ENCODE assay signal across 30 cellular contexts in genomic region chr17:5958850-5959249, GRCh38.
"Had no signal": no experiment of that assay in that cellular context is flagged by ENCODE, and none has a peak within 500 bp of the region (broad histone marks: within the 10 kb centered on the region; RNA-seq: fewer than 3 reads in every experiment).

No MANE protein-coding gene starts in this region.

- H3K27me3 Mint-ChIP-seq: activated CD4-positive, alpha-beta T cell treated with anti-CD3 and anti-CD28 coated beads, Interleukin-2, amount 10 ng/mL, durations not matched to agents 24 days and 14 days had no signal

- DNase-seq: activated CD4-positive, alpha-beta memory T cell treated with anti-CD3 and anti-CD28 coated beads for 36 hours; activated CD4-positive, alpha-beta T cell treated with anti-CD3 and anti-CD28 coated beads for 36 hours; activated CD4-positive, alpha-beta T cell treated with anti-CD3 and anti-CD28 coated beads, Interleukin-2, amount 10 ng/mL, durations not matched to agents 24 days and 14 days; activated CD4-positive, CD25-positive, alpha-beta regulatory T cell; activated CD4-positive, CD25-positive, alpha-beta regulatory T cell treated with anti-CD3 and anti-CD28 coated beads, Interleukin-2, amount 50 U/mL, for 72 hours; activated CD8-positive, alpha-beta memory T cell treated with anti-CD3 and anti-CD28 coated beads, Interleukin-2, amount 10 ng/mL, durations not matched to agents 7 days and 5 days; activated CD8-positive, alpha-beta memory T cell treated with anti-CD3 and anti-CD28 coated beads, Interleukin-2, amount 50 U/mL, for 4 hours; activated CD8-positive, alpha-beta T cell treated with anti-CD3 and anti-CD28 coated beads, Interleukin-2, amount 10 ng/mL, durations not matched to agents 7 days and 5 days; activated effector memory CD4-positive, alpha-beta T cell treated with anti-CD3 and anti-CD28 coated beads, Interleukin-2, amount 50 U/mL, for 16 hours; activated naive CD4-positive, alpha-beta T cell treated with anti-CD3 and anti-CD28 coated beads for 36 hours; activated naive CD8-positive, alpha-beta T cell treated with anti-CD3 and anti-CD28 coated beads for 36 hours; activated naive CD8-positive, alpha-beta T cell treated with anti-CD3 and anti-CD28 coated beads, Interleukin-2, amount 50 U/mL, for 24 hours; activated T-cell treated with anti-CD3 and anti-CD28 coated beads, Interleukin-2, amount 50 U/mL, for 1 hour; activated T-cell treated with anti-CD3 and anti-CD28 coated beads, Interleukin-2, amount 50 U/mL, for 48 hours; adrenal gland; aorta; body of pancreas; central memory CD4-positive, alpha-beta T cell; cerebellar nuclear complex; colonic mucosa; effector CD8-positive, alpha-beta T cell; esophagus squamous epithelium; foreskin melanocyte; T-helper 2 cell had no signal

- H3K4me1 ChIP-seq: adrenal gland, body of pancreas, colonic mucosa, esophagus squamous epithelium, gastroesophageal sphincter had no signal

- H3K36me3 ChIP-seq: adrenal gland, cardiac muscle cell, colonic mucosa, esophagus squamous epithelium, gastroesophageal sphincter had no signal

- H3K4me3 ChIP-seq: adrenal gland, body of pancreas, cardiac muscle cell, colonic mucosa, esophagus squamous epithelium, gastroesophageal sphincter had no signal

- H3K27me3 ChIP-seq: adrenal gland, body of pancreas, cardiac muscle cell, colonic mucosa had no signal

- H3K36me3 Mint-ChIP-seq: activated CD4-positive, alpha-beta memory T cell treated with anti-CD3 and anti-CD28 coated beads for 36 hours; activated CD8-positive, alpha-beta memory T cell treated with anti-CD3 and anti-CD28 coated beads, Interleukin-2, amount 10 ng/mL, durations not matched to agents 7 days and 5 days; activated naive CD4-positive, alpha-beta T cell treated with anti-CD3 and anti-CD28 coated beads, Interleukin-2, amount 50 U/mL, for 24 hours; activated naive CD8-positive, alpha-beta T cell treated with anti-CD3 and anti-CD28 coated beads for 36 hours had no signal

- H3K9me3 Mint-ChIP-seq: activated naive CD4-positive, alpha-beta T cell treated with anti-CD3 and anti-CD28 coated beads, Interleukin-2, amount 50 U/mL, for 24 hours had no signal

- H3K4me3 Mint-ChIP-seq: activated CD4-positive, alpha-beta memory T cell treated with anti-CD3 and anti-CD28 coated beads for 36 hours; activated CD4-positive, alpha-beta T cell treated with anti-CD3 and anti-CD28 coated beads for 36 hours; activated CD4-positive, alpha-beta T cell treated with anti-CD3 and anti-CD28 coated beads, Interleukin-2, amount 10 ng/mL, durations not matched to agents 24 days and 14 days; activated CD8-positive, alpha-beta memory T cell treated with anti-CD3 and anti-CD28 coated beads, Interleukin-2, amount 10 ng/mL, durations not matched to agents 7 days and 5 days; activated CD8-positive, alpha-beta T cell treated with anti-CD3 and anti-CD28 coated beads, Interleukin-2, amount 10 ng/mL, durations not matched to agents 7 days and 5 days; activated naive CD4-positive, alpha-beta T cell treated with anti-CD3 and anti-CD28 coated beads for 36 hours; activated naive CD4-positive, alpha-beta T cell treated with anti-CD3 and anti-CD28 coated beads, Interleukin-2, amount 50 U/mL, for 24 hours; activated naive CD8-positive, alpha-beta T cell treated with anti-CD3 and anti-CD28 coated beads for 36 hours; activated naive CD8-positive, alpha-beta T cell treated with anti-CD3 and anti-CD28 coated beads, Interleukin-2, amount 50 U/mL, for 24 hours; activated T-helper 1 cell treated with anti-CD3 and anti-CD28 coated beads, Interleukin-12 subunit alpha, Interleukin-12 subunit beta, Interleukin-2, Interleukin-4 antibody, amounts not matched to agents 30 ng/mL and 10 ng/mL and 1 ng/mL, durations not matched to agents 14 hours and 24 hours and 36 hours had no signal

- H3K4me1 Mint-ChIP-seq: activated CD4-positive, alpha-beta T cell treated with anti-CD3 and anti-CD28 coated beads for 36 hours; activated CD4-positive, alpha-beta T cell treated with anti-CD3 and anti-CD28 coated beads, Interleukin-2, amount 10 ng/mL, durations not matched to agents 24 days and 14 days; activated CD8-positive, alpha-beta memory T cell treated with anti-CD3 and anti-CD28 coated beads, Interleukin-2, amount 10 ng/mL, durations not matched to agents 7 days and 5 days; activated naive CD4-positive, alpha-beta T cell treated with anti-CD3 and anti-CD28 coated beads, Interleukin-2, amount 50 U/mL, for 24 hours; activated naive CD8-positive, alpha-beta T cell treated with anti-CD3 and anti-CD28 coated beads for 36 hours; activated naive CD8-positive, alpha-beta T cell treated with anti-CD3 and anti-CD28 coated beads, Interleukin-2, amount 50 U/mL, for 24 hours had no signal

- H3K27ac ChIP-seq: adrenal gland, body of pancreas, cardiac muscle cell, colonic mucosa, epithelial cell of prostate, esophagus squamous epithelium, gastroesophageal sphincter had no signal

- H3K9me3 ChIP-seq: body of pancreas, colonic mucosa had no signal

- H3K27ac Mint-ChIP-seq: activated CD4-positive, alpha-beta memory T cell treated with anti-CD3 and anti-CD28 coated beads for 36 hours; activated CD4-positive, alpha-beta T cell treated with anti-CD3 and anti-CD28 coated beads for 36 hours; activated CD4-positive, alpha-beta T cell treated with anti-CD3 and anti-CD28 coated beads, Interleukin-2, amount 10 ng/mL, durations not matched to agents 24 days and 14 days; activated CD8-positive, alpha-beta memory T cell treated with anti-CD3 and anti-CD28 coated beads, Interleukin-2, amount 10 ng/mL, durations not matched to agents 7 days and 5 days; activated CD8-positive, alpha-beta T cell treated with anti-CD3 and anti-CD28 coated beads, Interleukin-2, amount 10 ng/mL, durations not matched to agents 7 days and 5 days; activated naive CD4-positive, alpha-beta T cell treated with anti-CD3 and anti-CD28 coated beads for 36 hours; activated naive CD4-positive, alpha-beta T cell treated with anti-CD3 and anti-CD28 coated beads, Interleukin-2, amount 50 U/mL, for 24 hours; activated naive CD8-positive, alpha-beta T cell treated with anti-CD3 and anti-CD28 coated beads for 36 hours; activated naive CD8-positive, alpha-beta T cell treated with anti-CD3 and anti-CD28 coated beads, Interleukin-2, amount 50 U/mL, for 24 hours; activated T-helper 1 cell treated with anti-CD3 and anti-CD28 coated beads, Interleukin-12 subunit alpha, Interleukin-12 subunit beta, Interleukin-2, Interleukin-4 antibody, amounts not matched to agents 30 ng/mL and 10 ng/mL and 1 ng/mL, durations not matched to agents 14 hours and 24 hours and 36 hours; activated T-helper 2 cell treated with anti-CD3 and anti-CD28 coated beads, Interferon-gamma antibody, Interleukin-2, Interleukin-4, amounts not matched to agents 10 μg/mL and 5 μg/mL and 100 μg/mL, durations not matched to agents 14 hours and 24 hours and 36 hours had no signal
